Comparison of ENCODE assay signal across 22 cellular contexts in genomic region chrX:64186974-64187761, GRCh38. TPM values are rescaled to one million over a fixed set of nuclear protein-coding genes. Genes with fewer than 3 reads are reported as not detected.
DNase-seq lines count a peak whose midpoint lies in the region; ATAC-seq and TF ChIP-seq lines count a peak whose summit lies in the region.
"Had no signal": no experiment of that assay in that cellular context is flagged by ENCODE, and none has a peak within 500 bp of the region (broad histone marks: within the 10 kb centered on the region; RNA-seq: fewer than 3 reads in every experiment).

No MANE protein-coding gene starts in this region.

- H3K27me3 Mint-ChIP-seq in stimulated activated naive B cell treated with anti-CD40 and anti-IgM and Interleukin-4, amounts not matched to agents 10 μg/mL and 1 μg/mL and 100 μg/mL, for 72 hours, result no peaks in the 10 kb centered on the region
- H3K27me3 Mint-ChIP-seq in Calu3 (ENCODE audit: unreplicated experiment), result no peaks in the 10 kb centered on the region
- H3K27me3 Mint-ChIP-seq: IgD-negative memory B cell had no signal

- CTCF ChIA-PET in Calu3 (lab: Charles Lee), result no interaction called here

- in situ Hi-C loops in G401 (cut with HindIII; ENCODE audit: low sequenced_read_pairs), result no loop called here

- no peaks in the 10 kb centered on the region for H3K4me1 Mint-ChIP-seq in stimulated activated naive B cell treated with anti-CD40 and anti-IgM and Interleukin-4, amounts not matched to agents 10 μg/mL and 1 μg/mL and 100 μg/mL, for 72 hours
- H3K4me1 Mint-ChIP-seq in Calu3 (ENCODE audit: low read depth, unreplicated experiment), result no peaks in the 10 kb centered on the region
- H3K4me1 Mint-ChIP-seq: CD14-positive monocyte; CD8-positive, alpha-beta memory T cell; IgD-negative memory B cell had no signal

- no peak overlapping the region for H3K4me3 Mint-ChIP-seq in stimulated activated naive B cell treated with anti-CD40 and anti-IgM and Interleukin-4, amounts not matched to agents 10 μg/mL and 1 μg/mL and 100 μg/mL, for 72 hours
- no peak overlapping the region for H3K4me3 Mint-ChIP-seq in Calu3 (ENCODE audit: low read depth, unreplicated experiment)
- H3K4me3 Mint-ChIP-seq: CD14-positive monocyte; CD8-positive, alpha-beta memory T cell; IgD-negative memory B cell had no signal

- H3K9me3 Mint-ChIP-seq in stimulated activated naive B cell treated with anti-CD40 and anti-IgM and Interleukin-4, amounts not matched to agents 10 μg/mL and 1 μg/mL and 100 μg/mL, for 72 hours, result no peaks in the 10 kb centered on the region
- H3K9me3 Mint-ChIP-seq in Calu3 (ENCODE audit: low read depth, unreplicated experiment), result no peaks in the 10 kb centered on the region
- H3K9me3 Mint-ChIP-seq: CD8-positive, alpha-beta memory T cell; IgD-negative memory B cell had no signal

- intact Hi-C loops in Right ventricle myocardium superior (cut with DNase I) (no loop called here), left ventricle myocardium superior (cut with micrococcal nuclease) (no loop called here), Calu3 (cut with micrococcal nuclease; ENCODE audit: unreplicated experiment) (no loop called here)

- ATAC-seq in Right ventricle myocardium superior (ENCODE audit: poor library complexity) (peak; percentile 96), left ventricle myocardium superior (peak; percentile 98), HG02623 (IDR thresholded peaks at IDR 0.05; ENCODE audit: unreplicated experiment) (no peak)
- no peak for ATAC-seq in stimulated activated naive B cell treated with anti-CD40 and anti-IgM and Interleukin-4, amounts not matched to agents 10 μg/mL and 1 μg/mL and 100 μg/mL, for 72 hours (replicated peaks)
- ATAC-seq: HCT116, Panc1 had no signal

- DNase-seq in G401 (ENCODE audit: low spot score) (peak; percentile 5), Right ventricle myocardium superior (peak; percentile 51), left ventricle myocardium superior (peak; percentile 58), Calu3 (no peak), NCI-H2227 treated with DMSO at 0.1 percent for 48 hours (lab: John Stamatoyannopoulos, UW) (no peak)
- DNase-seq in stimulated activated naive B cell treated with anti-CD40 and anti-IgM and Interleukin-4, amounts not matched to agents 10 μg/mL and 1 μg/mL and 100 μg/mL, for 72 hours, result no peak
- DNase-seq: 8988T; ACHN; BE2C; CD8-positive, alpha-beta memory T cell; GOT3; NCI-H1048; NCI-H1417; NCI-H1694; NCI-H2029 treated with DMSO at 0.1 percent for 48 hours; NCI-H69; SIG-M5 had no signal

- BruUV-seq in Calu3 (replicated peaks; lab: Mats Ljungman, UMichigan), result no TSS peak

- H3K27ac Mint-ChIP-seq in stimulated activated naive B cell treated with anti-CD40 and anti-IgM and Interleukin-4, amounts not matched to agents 10 μg/mL and 1 μg/mL and 100 μg/mL, for 72 hours, result peak overlapping the region; percentile 11
- H3K27ac Mint-ChIP-seq in Calu3 (ENCODE audit: unreplicated experiment), result no peak overlapping the region
- H3K27ac Mint-ChIP-seq: IgD-negative memory B cell had no signal

- no peak for TF ChIP-seq CTCF in Calu3 (IDR thresholded peaks at IDR 0.05; ENCODE audit: unreplicated experiment)

- H3K36me3 Mint-ChIP-seq in stimulated activated naive B cell treated with anti-CD40 and anti-IgM and Interleukin-4, amounts not matched to agents 10 μg/mL and 1 μg/mL and 100 μg/mL, for 72 hours, result peaks cover 15 to 22% of the 10 kb centered on the region in 2 donors
- peaks cover 7% of the 10 kb centered on the region for H3K36me3 Mint-ChIP-seq in Calu3 (ENCODE audit: insufficient read depth, unreplicated experiment)

RNA-seq across cellular contexts. Expression of gene AMER1, which starts 18.3 kb away (rescaled TPM):
- 3.4 and 4.2 TPM in 2 replicates for total RNA-seq in G401 (2014; rRNA removed; shearing (Covaris generic))
- total RNA-seq in Right ventricle myocardium superior (4.4 TPM), left ventricle myocardium superior (4.4 TPM), Calu3 (2022) (6.7 and 7.5 TPM in 2 replicates)

RNA-seq across cellular contexts. Expression of gene ASB12, which starts 43.2 kb away (rescaled TPM):
- total RNA-seq in G401 (2014; rRNA removed; shearing (Covaris generic)), result not detected in 2 replicates
- 2.7 TPM for total RNA-seq in Right ventricle myocardium superior
- total RNA-seq in left ventricle myocardium superior, result 3.0 TPM
- not detected in 2 replicates for total RNA-seq in Calu3 (2022)
- total RNA-seq: CD8-positive, alpha-beta memory T cell had no signal

Comparison
In these comparisons a context has a peak if more than half of its experiments do, and no peak if none do; other contexts are left out.
1. DNase-seq: peak in G401 (single experiment), Right ventricle myocardium superior (single experiment) and left ventricle myocardium superior (single experiment); none in stimulated activated naive B cell treated with anti-CD40 and anti-IgM and Interleukin-4, amounts not matched to agents 10 μg/mL and 1 μg/mL and 100 μg/mL, for 72 hours (single experiment), Calu3 (single experiment) and NCI-H2227 treated with DMSO at 0.1 percent for 48 hours (single experiment).
2. ATAC-seq: peak in Right ventricle myocardium superior (single experiment) and left ventricle myocardium superior (single experiment); none in stimulated activated naive B cell treated with anti-CD40 and anti-IgM and Interleukin-4, amounts not matched to agents 10 μg/mL and 1 μg/mL and 100 μg/mL, for 72 hours (0 of 2) and HG02623 (single experiment).